1 cellular context compared by ENCODE assay signal in the genomic region with DNA sequence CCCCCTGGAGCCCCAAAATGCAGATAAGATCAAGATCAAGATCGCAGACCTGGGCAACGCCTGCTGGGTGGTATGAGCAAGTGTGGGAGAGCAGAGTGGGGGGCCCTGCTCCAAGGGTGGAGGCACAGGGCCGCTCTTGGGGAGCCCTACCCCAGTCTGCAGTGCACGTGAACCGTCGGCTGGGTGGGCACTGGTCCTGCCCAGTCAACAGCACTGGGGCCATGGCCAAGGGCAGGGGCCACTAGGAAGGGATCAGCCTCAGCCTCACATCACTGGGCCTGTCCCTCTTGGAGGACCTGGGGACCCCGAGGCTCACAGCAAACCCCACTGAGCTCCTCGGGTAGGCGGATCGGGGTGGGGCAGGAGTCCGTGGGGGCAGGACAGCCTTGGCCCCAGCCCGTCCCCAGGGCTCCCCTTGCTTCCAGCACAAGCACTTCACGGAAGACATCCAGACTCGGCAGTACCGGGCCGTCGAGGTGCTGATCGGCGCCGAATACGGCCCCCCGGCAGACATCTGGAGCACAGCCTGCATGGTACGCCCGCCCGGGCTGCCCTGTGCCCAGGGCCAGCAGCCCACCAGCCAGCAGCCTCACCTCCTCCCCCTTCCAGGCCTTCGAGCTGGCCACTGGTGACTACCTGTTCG.
TF ChIP-seq lines count a peak whose summit lies in the region.

No MANE protein-coding gene starts in this region.

TF ChIP-seq in K562, 482 proteins besides CTCF, POLR2A, EP300 and RAD21:
- TF ChIP-seq BMI1 (IDR thresholded peaks at IDR 0.05; ENCODE audit: low read length): no peak
- 0 out of 2 replicates have a peak, but pooled peaks have one; percentile 51 for TF ChIP-seq POLR2G (IDR thresholded peaks at IDR 0.05; ENCODE audit: low read depth, low read length)
- peak; percentile 52 for TF ChIP-seq RBFOX2 (IDR thresholded peaks at IDR 0.05; ENCODE audit: low read depth, low read length)
- no peak for TF ChIP-seq ZBTB8A (IDR thresholded peaks at IDR 0.05; ENCODE audit: partially characterized antibody)
- TF ChIP-seq MED1 (CRISPR knock-in tag; IDR thresholded peaks at IDR 0.05; ENCODE audit: borderline replicate concordance): no peak
- TF ChIP-seq U2AF2 (optimal IDR thresholded peaks at IDR 0.05; ENCODE audit: low read depth, low read length): no peak
